In genomic region chr1:150441121-150441520, GRCh38 we compare ENCODE assay signal across 15 cellular contexts. TPM values are rescaled to one million over a fixed set of nuclear protein-coding genes. Genes with fewer than 3 reads are reported as not detected.
DNase-seq lines count a peak whose midpoint lies in the region; FAIRE-seq and TF ChIP-seq lines count a peak whose summit lies in the region.
"Had no signal": no experiment of that assay in that cellular context is flagged by ENCODE, and none has a peak within 500 bp of the region (broad histone marks: within the 10 kb centered on the region; RNA-seq: fewer than 3 reads in every experiment).

No MANE protein-coding gene starts in this region.

- H2BK120ac ChIP-seq in trophoblast cell (ENCODE audit: insufficient read depth, low read length, poor library complexity): no peak overlapping the region

- no peaks in the 10 kb centered on the region for H4K20me1 ChIP-seq in Karpas-422 (ENCODE audit: insufficient read depth, low read depth, low read length)

- no peak overlapping the region for H3K27ac ChIP-seq in trophoblast cell (ENCODE audit: low read depth, low read length)
- no peak overlapping the region for H3K27ac ChIP-seq in Karpas-422 (ENCODE audit: low read length)
- H3K27ac ChIP-seq: C4-2B had no signal

- H2BK12ac ChIP-seq in trophoblast cell (ENCODE audit: low read length): no peak overlapping the region

- H3K4me1 ChIP-seq in trophoblast cell (ENCODE audit: control insufficient read depth in 1 of 2, insufficient read depth in 2 of 2, low read length in 2 of 2): no peaks in the 10 kb centered on the region
- no peaks in the 10 kb centered on the region for H3K4me1 ChIP-seq in Karpas-422 (ENCODE audit: low read length)
- H3K4me1 ChIP-seq: BE2C, Caco-2 had no signal

- no peak for TF ChIP-seq CTCF in D721Med (IDR thresholded peaks at IDR 0.05; ENCODE audit: insufficient read depth, missing control alignments)

- peaks cover 9% of the 10 kb centered on the region for H3K4me1 Mint-ChIP-seq in activated naive CD8-positive, alpha-beta T cell (ENCODE audit: low read depth)
- H3K4me1 Mint-ChIP-seq in activated naive CD8-positive, alpha-beta T cell treated with anti-CD3 and anti-CD28 coated beads for 36 hours: peaks cover 5% of the 10 kb centered on the region
- H3K4me1 Mint-ChIP-seq: GM23338 had no signal

- H3K9me3 ChIP-seq in trophoblast cell (ENCODE audit: insufficient read depth, low read depth, low read length) (no peaks in the 10 kb centered on the region), Karpas-422 (ENCODE audit: low read length) (no peaks in the 10 kb centered on the region)
- H3K9me3 ChIP-seq: BE2C, Caco-2 had no signal

- no peak overlapping the region for H3K4ac ChIP-seq in trophoblast cell (ENCODE audit: low read depth, low read length)

- H3K4me2 ChIP-seq in trophoblast cell (ENCODE audit: low read length) (no peak overlapping the region), Karpas-422 (ENCODE audit: low read depth, low read length, poor library complexity, severe bottlenecking) (no peak overlapping the region)
- H3K4me2 ChIP-seq: GM23338 had no signal

- no peak overlapping the region for H3K4me3 Mint-ChIP-seq in activated naive CD8-positive, alpha-beta T cell
- H3K4me3 Mint-ChIP-seq in activated naive CD8-positive, alpha-beta T cell treated with anti-CD3 and anti-CD28 coated beads for 36 hours: no peak overlapping the region
- H3K4me3 Mint-ChIP-seq: CD8-positive, alpha-beta T cell; GM23338 had no signal

- peaks cover 1% of the 10 kb centered on the region for H3K79me2 ChIP-seq in trophoblast cell (ENCODE audit: control insufficient read depth, insufficient read depth, low read length, poor library complexity)
- H3K79me2 ChIP-seq in Karpas-422 (ENCODE audit: low read length): peaks cover 47% of the 10 kb centered on the region

- H3K9me2 ChIP-seq in Karpas-422 (replicated peaks; ENCODE audit: insufficient read depth, low read length): no peaks in the 10 kb centered on the region

- no peak overlapping the region for H2AK5ac ChIP-seq in trophoblast cell (ENCODE audit: low read length)

- H3K36me3 ChIP-seq in trophoblast cell (ENCODE audit: control insufficient read depth in 1 of 2, insufficient read depth in 2 of 2, low read length in 2 of 2) (peaks cover 0 to 3% of the 10 kb centered on the region in 2 experiments), Karpas-422 (ENCODE audit: insufficient read depth, low read length) (peaks cover 11% of the 10 kb centered on the region; the same call in 1 of the 2 replicates)

- peak; percentile 58 for FAIRE-seq in D721Med (lab: Jason Lieb, UNC)
- FAIRE-seq: GM12878 had no signal

- peak overlapping the region; percentile 34 for H3K27ac Mint-ChIP-seq in activated naive CD8-positive, alpha-beta T cell
- no peak overlapping the region for H3K27ac Mint-ChIP-seq in activated naive CD8-positive, alpha-beta T cell treated with anti-CD3 and anti-CD28 coated beads for 36 hours
- H3K27ac Mint-ChIP-seq: CD8-positive, alpha-beta T cell; GM23338 had no signal

- 100% methylated on average over 1 of the region's 2 CpGs for WGBS in trophoblast cell (ENCODE audit: extremely low coverage, insufficient coverage, insufficient read length)

- H3K36me3 Mint-ChIP-seq in activated naive CD8-positive, alpha-beta T cell: peaks cover 3% of the 10 kb centered on the region
- peaks cover 8% of the 10 kb centered on the region for H3K36me3 Mint-ChIP-seq in activated naive CD8-positive, alpha-beta T cell treated with anti-CD3 and anti-CD28 coated beads for 36 hours

- no peaks in the 10 kb centered on the region for H3K27me3 ChIP-seq in trophoblast cell (ENCODE audit: insufficient read depth, low read length)
- H3K27me3 ChIP-seq in Karpas-422 (ENCODE audit: low read length): no peaks in the 10 kb centered on the region
- H3K27me3 ChIP-seq: BE2C had no signal

- no peaks in the 10 kb centered on the region for H3K9me3 Mint-ChIP-seq in activated naive CD8-positive, alpha-beta T cell (ENCODE audit: low read depth)
- H3K9me3 Mint-ChIP-seq in activated naive CD8-positive, alpha-beta T cell treated with anti-CD3 and anti-CD28 coated beads for 36 hours: no peaks in the 10 kb centered on the region
- H3K9me3 Mint-ChIP-seq: CD8-positive, alpha-beta T cell; GM23338 had no signal

- no peak overlapping the region for H3K18ac ChIP-seq in trophoblast cell (ENCODE audit: low read length)

- no peak overlapping the region for H4K8ac ChIP-seq in trophoblast cell (ENCODE audit: low read depth, low read length)

- H3K23ac ChIP-seq in trophoblast cell (ENCODE audit: low read length): no peak overlapping the region

- H4K91ac ChIP-seq in trophoblast cell (ENCODE audit: low read depth, low read length): no peak overlapping the region

- H3K9ac ChIP-seq in trophoblast cell (ENCODE audit: low read length): no peak overlapping the region
- no peak overlapping the region for H3K9ac ChIP-seq in Karpas-422 (ENCODE audit: low read length)

- H2AFZ ChIP-seq in trophoblast cell (ENCODE audit: insufficient read depth, low read length, poor library complexity): no peak overlapping the region
- H2AFZ ChIP-seq in Karpas-422 (ENCODE audit: low read length): no peak overlapping the region
- H2AFZ ChIP-seq: GM23338 had no signal

- no peak for DNase-seq in activated naive CD8-positive, alpha-beta T cell treated with anti-CD3 and anti-CD28 coated beads for 36 hours
- no peak for DNase-seq in D721Med (ENCODE audit: insufficient read length, low spot score)
- DNase-seq in globus pallidus (ENCODE audit: low spot score): peak; percentile 37
- DNase-seq in trophoblast cell: no peak
- DNase-seq in Karpas-422: no peak
- DNase-seq in Kasumi-1 (lab: John Stamatoyannopoulos, UW): no peak
- DNase-seq: BE2C; Caco-2; CD8-positive, alpha-beta T cell; DMS79; H7 had no signal

- no peaks in the 10 kb centered on the region for H3K27me3 Mint-ChIP-seq in activated naive CD8-positive, alpha-beta T cell
- no peaks in the 10 kb centered on the region for H3K27me3 Mint-ChIP-seq in activated naive CD8-positive, alpha-beta T cell treated with anti-CD3 and anti-CD28 coated beads for 36 hours

- H3K4me3 ChIP-seq in trophoblast cell (ENCODE audit: low read depth, low read length) (no peak overlapping the region), Karpas-422 (ENCODE audit: low read length) (no peak overlapping the region)
- H3K4me3 ChIP-seq: GM12878, GM23338 had no signal

- no peak overlapping the region for H4K12ac ChIP-seq in trophoblast cell (ENCODE audit: low read depth, low read length)

- no peaks in the 10 kb centered on the region for H3K79me1 ChIP-seq in trophoblast cell (ENCODE audit: low read length)

- H3K14ac ChIP-seq in trophoblast cell (ENCODE audit: low read length): no peak overlapping the region

- H2BK5ac ChIP-seq in trophoblast cell (ENCODE audit: low read depth, low read length, poor library complexity): no peak overlapping the region

RNA-seq across cellular contexts. Expression of gene TARS2, which starts 46.1 kb away (rescaled TPM):
- total RNA-seq in activated naive CD8-positive, alpha-beta T cell treated with anti-CD3 and anti-CD28 coated beads for 36 hours: 10 to 100 TPM; 44.8 to 46.2 TPM
- 10.1 and 11.0 TPM in 2 replicates for polyA plus RNA-seq in trophoblast cell (2013)
- 38.3 and 77.2 TPM in 2 replicates for total RNA-seq in Karpas-422 (2014; rRNA removed; shearing (Covaris generic); ENCODE audit: low replicate concordance)
